11 cellular contexts compared by ENCODE assay signal in genomic region chr10:80414126-80414898, GRCh38.
DNase-seq lines count a peak whose midpoint lies in the region; TF ChIP-seq lines count a peak whose summit lies in the region.
"Had no signal": no experiment of that assay in that cellular context is flagged by ENCODE, and none has a peak within 500 bp of the region (broad histone marks: within the 10 kb centered on the region; RNA-seq: fewer than 3 reads in every experiment).

No MANE protein-coding gene starts in this region.

- in situ Hi-C loops in ACHN (cut with HindIII; ENCODE audit: low pct_ligation_motif_present, low pct_unique_long_range_greater_than_20kb, low sequenced_read_pairs) = no loop called here

- H3K4me3 ChIP-seq in HEK293 (ENCODE audit: low read depth, low read length) = no peak overlapping the region
- H3K4me3 ChIP-seq in SK-N-MC = no peak overlapping the region
- peak overlapping the region; percentile 43 for H3K4me3 ChIP-seq in fibroblast of pulmonary artery (replicated peaks; ENCODE audit: low read depth, low read length)
- H3K4me3 ChIP-seq in retinal pigment epithelial cell (ENCODE audit: low read length) = peak overlapping the region; percentile 26
- H3K4me3 ChIP-seq: tibial artery had no signal

- peaks cover 0 to 9% of the 10 kb centered on the region in 2 experiments; a peak in 2 of 3 replicates for H3K36me3 ChIP-seq in HEK293 (ENCODE audit: control insufficient read depth in 2 of 2, insufficient read depth in 1 of 2, low read length in 2 of 2)
- H3K36me3 ChIP-seq in SK-N-MC (ENCODE audit: insufficient read depth, low read length) = no peaks in the 10 kb centered on the region
- H3K36me3 ChIP-seq: tibial artery had no signal

- DNase-seq in SK-N-MC (ENCODE audit: low read depth, low spot score) (no peak), fibroblast of pulmonary artery (ENCODE audit: low read depth) (peak; percentile 42), retinal pigment epithelial cell (ENCODE audit: low read depth) (no peak), ACHN (no peak)
- DNase-seq in activated naive CD4-positive, alpha-beta T cell treated with Interleukin-2 at 50 U/mL for 16 hours = no peak
- no peak for DNase-seq in stimulated activated CD4-positive, alpha-beta T cell treated with anti-CD3 and anti-CD28 coated beads, Interleukin-4, amount 100 ng/mL, for 24 hours
- DNase-seq in activated CD4-positive, CD25-positive, alpha-beta regulatory T cell (lab: John Stamatoyannopoulos, UW) = no peak
- DNase-seq: NCI-H2227 treated with DMSO at 0.1 percent for 48 hours, T-helper 9 cell, tibial artery had no signal

- H3K4me1 ChIP-seq in HEK293 (ENCODE audit: control insufficient read depth, insufficient read depth, low read length) = peaks cover 54% of the 10 kb centered on the region

- H3K27ac ChIP-seq in HEK293 (ENCODE audit: extremely low read depth, low read depth, low read length) = peak overlapping the region; percentile 44; the same call in 1 of the 2 replicates
- peak overlapping the region; percentile 19; the same call in 1 of the 2 replicates for H3K27ac ChIP-seq in SK-N-MC
- H3K27ac ChIP-seq: tibial artery had no signal

- CTCF ChIA-PET in HEK293 (lab: Yijun Ruan, JAX) = no interaction called here

- TF ChIP-seq CTCF in HEK293 (tag by site-specific recombination; IDR thresholded peaks at IDR 0.05) = no peak
- no peak for TF ChIP-seq CTCF in fibroblast of pulmonary artery (IDR thresholded peaks at IDR 0.05; ENCODE audit: low read length, missing control alignments)
- TF ChIP-seq CTCF in retinal pigment epithelial cell (conservative IDR thresholded peaks at IDR 0.05; ENCODE audit: low read depth, low read length) = no peak

- POLR2A ChIA-PET in HEK293 (lab: Yijun Ruan, JAX) = no interaction called here

- H3K9ac ChIP-seq in SK-N-MC (ENCODE audit: insufficient read length) = no peak overlapping the region

- H3K9me3 ChIP-seq in HEK293 (ENCODE audit: control insufficient read depth, insufficient read depth, low read depth, low read length) (no peaks in the 10 kb centered on the region), SK-N-MC (ENCODE audit: low read depth, low read length) (no peaks in the 10 kb centered on the region)
- H3K9me3 ChIP-seq: tibial artery had no signal

TF ChIP-seq in HEK293, 187 proteins besides CTCF, POLR2A, EP300 and RAD21:
- no peak for TF ChIP-seq HOXD13 (CRISPR knock-in tag; IDR thresholded peaks at IDR 0.05; ENCODE audit: borderline replicate concordance)
- TF ChIP-seq ZNF398 (tag by site-specific recombination; IDR thresholded peaks at IDR 0.05) = peak; percentile 54; the same call in 1 of the 2 replicates
- TF ChIP-seq ZFP37 (tag by site-specific recombination; IDR thresholded peaks at IDR 0.05) = no peak
- TF ChIP-seq ZNF521 (tag by site-specific recombination; IDR thresholded peaks at IDR 0.05) = no peak
- TF ChIP-seq ZBTB1 (tag by site-specific recombination; IDR thresholded peaks at IDR 0.05) = no peak
- peak; percentile 71 for TF ChIP-seq ZNF341 (tag by site-specific recombination; IDR thresholded peaks at IDR 0.05; ENCODE audit: low read depth)
- TF ChIP-seq KLF1 (tag by site-specific recombination; IDR thresholded peaks at IDR 0.05) = no peak
- TF ChIP-seq OSR2 (tag by site-specific recombination; IDR thresholded peaks at IDR 0.05) = peak; percentile 53; the same call in 1 of the 2 replicates
- TF ChIP-seq SP3 (tag by site-specific recombination; IDR thresholded peaks at IDR 0.05) = no peak
- no peak for TF ChIP-seq SALL2 (tag by site-specific recombination; IDR thresholded peaks at IDR 0.05; ENCODE audit: borderline replicate concordance)
- TF ChIP-seq KLF16 (tag by site-specific recombination; IDR thresholded peaks at IDR 0.05) = no peak
- TF ChIP-seq SCRT2 (tag by site-specific recombination; IDR thresholded peaks at IDR 0.05) = no peak
- no peak for TF ChIP-seq SCRT1 (tag by site-specific recombination; IDR thresholded peaks at IDR 0.05; ENCODE audit: borderline replicate concordance)
- no peak for TF ChIP-seq ZNF529 (tag by site-specific recombination; IDR thresholded peaks at IDR 0.05; ENCODE audit: insufficient replicate concordance)
- no peak for TF ChIP-seq GLI2 (tag by site-specific recombination; IDR thresholded peaks at IDR 0.05; ENCODE audit: borderline replicate concordance, low read depth)
TF ChIP-seq in HEK293: peak in this region for 3.

Comparison
In these comparisons a context has a peak if more than half of its experiments do, and no peak if none do; other contexts are left out.
1. H3K4me3 ChIP-seq: peak in fibroblast of pulmonary artery (single experiment) and retinal pigment epithelial cell (single experiment); none in HEK293 (single experiment) and SK-N-MC (single experiment).